In the genomic region with DNA sequence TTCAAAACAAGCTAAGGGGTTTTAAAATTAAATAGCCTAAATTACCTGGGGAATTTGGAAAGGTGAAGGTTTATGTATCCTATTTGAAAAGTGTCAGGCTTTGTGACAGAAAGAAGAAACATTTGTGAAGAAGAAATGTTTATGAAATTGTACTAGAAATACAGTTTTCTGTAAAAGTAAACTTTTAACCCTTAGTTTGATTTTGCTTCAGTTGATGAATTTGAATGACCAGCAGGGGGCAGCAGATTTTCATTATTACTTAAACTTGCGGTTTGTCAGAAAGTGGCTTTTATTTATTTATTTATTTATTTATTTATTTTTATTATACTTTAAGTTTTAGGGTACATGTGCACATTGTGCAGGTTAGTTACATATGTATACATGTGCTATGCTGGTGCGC, we compare ENCODE assay signal across 9 cellular contexts. TPM values are rescaled to one million over a fixed set of nuclear protein-coding genes. Genes with fewer than 3 reads are reported as not detected.
DNase-seq lines count a peak whose midpoint lies in the region; ATAC-seq and TF ChIP-seq lines count a peak whose summit lies in the region.
"Had no signal": no experiment of that assay in that cellular context is flagged by ENCODE, and none has a peak within 500 bp of the region (broad histone marks: within the 10 kb centered on the region; RNA-seq: fewer than 3 reads in every experiment).

No MANE protein-coding gene starts in this region.

- in situ Hi-C loops in ACHN (cut with HindIII; ENCODE audit: low pct_ligation_motif_present, low pct_unique_long_range_greater_than_20kb, low sequenced_read_pairs), result no loop called here
- in situ Hi-C loops in Panc1 (cut with HindIII; ENCODE audit: low pct_unique_long_range_greater_than_20kb, low sequenced_read_pairs), result no loop called here

- H3K9me3 ChIP-seq in Panc1 (ENCODE audit: control insufficient read depth, insufficient read depth, low read depth, low read length) (no peaks in the 10 kb centered on the region), tibial artery (no peaks in the 10 kb centered on the region)

- H3K36me3 Mint-ChIP-seq in activated CD8-positive, alpha-beta memory T cell treated with anti-CD3 and anti-CD28 coated beads, Interleukin-2, amount 10 ng/mL, durations not matched to agents 7 days and 5 days, result peaks cover 63% of the 10 kb centered on the region

- H3K27ac Mint-ChIP-seq in activated CD8-positive, alpha-beta memory T cell treated with anti-CD3 and anti-CD28 coated beads, Interleukin-2, amount 10 ng/mL, durations not matched to agents 7 days and 5 days, result no peak overlapping the region
- H3K27ac Mint-ChIP-seq: effector memory CD8-positive, alpha-beta T cell had no signal

- H3K27ac ChIP-seq in Panc1 (ENCODE audit: low read length) (no peak overlapping the region), tibial artery (peak overlapping the region; percentile 8 to 39)

- intact Hi-C loops in Panc1 (cut with micrococcal nuclease; ENCODE audit: unreplicated experiment), result loop anchor here (10.0 kb wide), 1 partner anchor 1114 kb away; no protein-coding TSS in a partner anchor
- intact Hi-C loops in tibial artery (cut with DNase I; ENCODE audit: low total_unique reads), result no loop called here

- CTCF ChIA-PET in Panc1 (lab: Charles Lee), result no interaction called here
- CTCF ChIA-PET in activated CD8-positive, alpha-beta memory T cell treated with anti-CD3 and anti-CD28 coated beads, Interleukin-2, amount 10 ng/mL, durations not matched to agents 7 days and 5 days (lab: Charles Lee), result interaction anchor here (1.0 kb wide), 1 partner anchor 14 kb away, joined by 3 read pairs; no protein-coding TSS in a partner anchor

- H3K27me3 ChIP-seq in Panc1 (ENCODE audit: control insufficient read depth, insufficient read depth, low read length), result no peaks in the 10 kb centered on the region
- H3K27me3 ChIP-seq in tibial artery, result no peaks in the 10 kb centered on the region

- no peaks in the 10 kb centered on the region for H3K27me3 Mint-ChIP-seq in activated CD8-positive, alpha-beta memory T cell treated with anti-CD3 and anti-CD28 coated beads, Interleukin-2, amount 10 ng/mL, durations not matched to agents 7 days and 5 days
- H3K27me3 Mint-ChIP-seq: effector memory CD8-positive, alpha-beta T cell had no signal

- DNase-seq in ACHN (peak; percentile 53), GM12864 (ENCODE audit: low read depth) (no peak), Panc1 (ENCODE audit: low read depth, low spot score) (peak; percentile 8), fibroblast of pulmonary artery (ENCODE audit: low read depth) (peak; percentile 69), tibial artery (no peak)
- DNase-seq in activated CD8-positive, alpha-beta memory T cell treated with anti-CD3 and anti-CD28 coated beads, Interleukin-2, amount 10 ng/mL, durations not matched to agents 7 days and 5 days, result no peak
- DNase-seq in central memory CD4-positive, alpha-beta T cell, result no peak

- TF ChIP-seq CTCF in GM12864 (IDR thresholded peaks at IDR 0.05; ENCODE audit: low read depth, low read length, missing control alignments) (peak; percentile 25), Panc1 (IDR thresholded peaks at IDR 0.05) (peak; percentile 49; the same call in 1 of the 2 replicates), fibroblast of pulmonary artery (IDR thresholded peaks at IDR 0.05; ENCODE audit: low read length, missing control alignments) (peak; percentile 38), tibial artery (IDR thresholded peaks at IDR 0.05) (peak; percentile 45 to 61)

- POLR2A ChIA-PET in Panc1 (lab: Charles Lee), result no interaction called here

- H3K36me3 ChIP-seq in Panc1 (ENCODE audit: control insufficient read depth, insufficient read depth, low read length) (peaks cover 5% of the 10 kb centered on the region), tibial artery (peaks cover 22 to 42% (median 29%) of the 10 kb centered on the region in 3 donors)

- no peak overlapping the region for H3K4me3 Mint-ChIP-seq in activated CD8-positive, alpha-beta memory T cell treated with anti-CD3 and anti-CD28 coated beads, Interleukin-2, amount 10 ng/mL, durations not matched to agents 7 days and 5 days
- H3K4me3 Mint-ChIP-seq: effector memory CD8-positive, alpha-beta T cell had no signal

- H3K9me3 Mint-ChIP-seq in activated CD8-positive, alpha-beta memory T cell treated with anti-CD3 and anti-CD28 coated beads, Interleukin-2, amount 10 ng/mL, durations not matched to agents 7 days and 5 days (ENCODE audit: low read depth), result peaks cover 2% of the 10 kb centered on the region
- H3K9me3 Mint-ChIP-seq: effector memory CD8-positive, alpha-beta T cell had no signal

- H3K4me3 ChIP-seq in GM12864 (ENCODE audit: low read depth, low read length) (no peak overlapping the region), Panc1 (ENCODE audit: low read depth in 2 of 2, low read length in 2 of 2) (no peak overlapping the region), fibroblast of pulmonary artery (replicated peaks; ENCODE audit: low read depth, low read length) (no peak overlapping the region), tibial artery (no peak overlapping the region)

- no TSS peak for BruUV-seq in Panc1 (replicated peaks; lab: Mats Ljungman, UMichigan)

- ATAC-seq in Panc1, result no peak
- no peak for ATAC-seq in activated CD8-positive, alpha-beta memory T cell treated with anti-CD3 and anti-CD28 coated beads, Interleukin-2, amount 10 ng/mL, durations not matched to agents 7 days and 5 days
- no peak for ATAC-seq in HG03432 (IDR thresholded peaks at IDR 0.05; ENCODE audit: unreplicated experiment)
- ATAC-seq: effector memory CD8-positive, alpha-beta T cell had no signal

- no peaks in the 10 kb centered on the region for H3K4me1 Mint-ChIP-seq in activated CD8-positive, alpha-beta memory T cell treated with anti-CD3 and anti-CD28 coated beads, Interleukin-2, amount 10 ng/mL, durations not matched to agents 7 days and 5 days

- H3K4me1 ChIP-seq in Panc1 (ENCODE audit: control insufficient read depth, insufficient read depth, low read length), result no peaks in the 10 kb centered on the region
- peaks cover 0 to 25% (median 3%) of the 10 kb centered on the region in 4 donors for H3K4me1 ChIP-seq in tibial artery

RNA-seq across cellular contexts. Expression of gene NNT, which starts 58.1 kb away (rescaled TPM):
- total RNA-seq in Panc1 (2021; ENCODE audit: unreplicated experiment), result 78.7 TPM
- polyA plus RNA-seq in Panc1 (2012; ENCODE audit: insufficient read length), result 27.1 TPM
- 100 to 1,000 TPM; 103 to 115 TPM for total RNA-seq in activated CD8-positive, alpha-beta memory T cell treated with anti-CD3 and anti-CD28 coated beads, Interleukin-2, amount 10 ng/mL, durations not matched to agents 7 days and 5 days

Comparison
In these comparisons a context has a peak if more than half of its experiments do, and no peak if none do; other contexts are left out.
1. DNase-seq: peak in ACHN (single experiment), Panc1 (single experiment) and fibroblast of pulmonary artery (single experiment); none in GM12864 (single experiment), tibial artery (0 of 2), activated CD8-positive, alpha-beta memory T cell treated with anti-CD3 and anti-CD28 coated beads, Interleukin-2, amount 10 ng/mL, durations not matched to agents 7 days and 5 days (single experiment) and central memory CD4-positive, alpha-beta T cell (single experiment).
2. Peak in every context shown above with its lines, with median percentiles within 50 percentile points of each other: CTCF ChIP-seq.